9 cellular contexts compared by ENCODE assay signal in genomic region chr10:14583252-14583651, GRCh38.
DNase-seq lines count a peak whose midpoint lies in the region; ATAC-seq, FAIRE-seq and TF ChIP-seq lines count a peak whose summit lies in the region.
"Had no signal": no experiment of that assay in that cellular context is flagged by ENCODE, and none has a peak within 500 bp of the region (broad histone marks: within the 10 kb centered on the region; RNA-seq: fewer than 3 reads in every experiment).

No MANE protein-coding gene starts in this region.

- intact Hi-C loops in activated B cell treated with CpG ODN at 0.5 μM for 24 hours (cut with micrococcal nuclease), result no loop called here
- intact Hi-C loops in pancreas (cut with DNase I), result no loop called here

- no peak overlapping the region for H3K27ac ChIP-seq in pancreas

- POLR2A ChIA-PET in activated B cell treated with CpG ODN at 0.5 μM for 24 hours (lab: Charles Lee), result interaction anchor here (1.0 to 2.1 kb wide), 6 partner anchors 8 to 255 kb away, joined by 3 to 7 read pairs (median 5); partner anchors contain the start of genes CDNF, HSPA14 and MSANTD7

- DNase-seq in activated B cell treated with CpG ODN at 0.5 μM for 24 hours, result no peak
- peak; percentile 75 to 78 for DNase-seq in activated naive CD4-positive, alpha-beta T cell treated with anti-CD3 and anti-CD28 coated beads, Interleukin-2, amount 50 U/mL, for 72 hours (ENCODE audit: low spot score in 2 of 2)
- DNase-seq in stimulated activated CD4-positive, alpha-beta T cell treated with anti-CD3 and anti-CD28 coated beads, TNF-alpha, amount 100 ng/mL, for 24 hours (ENCODE audit: low read depth in 3 of 3), result peak; percentile 51 to 80 (median 57)
- no peak for DNase-seq in T1000 (lab: John Stamatoyannopoulos, UW)
- DNase-seq in pancreas, result no peak

- ATAC-seq in GM19328 (IDR thresholded peaks at IDR 0.05; ENCODE audit: unreplicated experiment) (peak; percentile 54), activated B cell treated with CpG ODN at 0.5 μM for 24 hours (ENCODE audit: low read depth) (peak; percentile 74), pancreas (no peak), HG02759 (IDR thresholded peaks at IDR 0.05; ENCODE audit: unreplicated experiment) (no peak), HG03196 (IDR thresholded peaks at IDR 0.05; ENCODE audit: unreplicated experiment) (no peak)
- ATAC-seq in activated naive CD4-positive, alpha-beta T cell treated with anti-CD3 and anti-CD28 coated beads, Interleukin-2, amount 50 U/mL, for 72 hours, result peak; percentile 78 to 80

- H3K27me3 Mint-ChIP-seq in activated B cell treated with CpG ODN at 0.5 μM for 24 hours, result no peaks in the 10 kb centered on the region

- no peaks in the 10 kb centered on the region for H3K9me3 Mint-ChIP-seq in activated B cell treated with CpG ODN at 0.5 μM for 24 hours
- H3K9me3 Mint-ChIP-seq in activated naive CD4-positive, alpha-beta T cell treated with anti-CD3 and anti-CD28 coated beads, Interleukin-2, amount 50 U/mL, for 72 hours, result no peaks in the 10 kb centered on the region

- peak overlapping the region; percentile 80 for H3K27ac Mint-ChIP-seq in activated B cell treated with CpG ODN at 0.5 μM for 24 hours
- peak overlapping the region; percentile 95 to 99 for H3K27ac Mint-ChIP-seq in activated naive CD4-positive, alpha-beta T cell treated with anti-CD3 and anti-CD28 coated beads, Interleukin-2, amount 50 U/mL, for 72 hours

- peak overlapping the region; percentile 28 for H3K4me3 Mint-ChIP-seq in activated B cell treated with CpG ODN at 0.5 μM for 24 hours

- no peaks in the 10 kb centered on the region for H3K9me3 ChIP-seq in pancreas

- FAIRE-seq in pancreas (lab: Jason Lieb, UNC), result no peak
- FAIRE-seq: islet of Langerhans had no signal

- peaks cover 36 to 61% (median 54%) of the 10 kb centered on the region in 3 donors for H3K4me1 ChIP-seq in pancreas

- no peaks in the 10 kb centered on the region for H3K36me3 ChIP-seq in pancreas

- TF ChIP-seq CTCF in activated B cell treated with CpG ODN at 0.5 μM for 24 hours (IDR thresholded peaks at IDR 0.05) (no peak), pancreas (IDR thresholded peaks at IDR 0.05) (no peak)

- peaks cover 96% of the 10 kb centered on the region for H3K4me1 Mint-ChIP-seq in activated B cell treated with CpG ODN at 0.5 μM for 24 hours

- CTCF ChIA-PET in activated B cell treated with CpG ODN at 0.5 μM for 24 hours (lab: Charles Lee), result interaction anchor here (1.3 kb wide), 1 partner anchor 239 kb away, joined by 3 read pairs; no protein-coding TSS in a partner anchor

- no peak overlapping the region for H3K4me3 ChIP-seq in pancreas

- whole genome bisulfite sequencing in pancreas, 2 donors, result 76 to 78% methylated on average over 11 of the region's 11 CpGs

- H3K36me3 Mint-ChIP-seq in activated B cell treated with CpG ODN at 0.5 μM for 24 hours (ENCODE audit: low read depth), result peaks cover 70% of the 10 kb centered on the region
- peaks cover 5 to 66% of the 10 kb centered on the region in 2 donors for H3K36me3 Mint-ChIP-seq in activated naive CD4-positive, alpha-beta T cell treated with anti-CD3 and anti-CD28 coated beads, Interleukin-2, amount 50 U/mL, for 72 hours

- no peaks in the 10 kb centered on the region for H3K27me3 ChIP-seq in pancreas

Comparison
In these comparisons a context has a peak if more than half of its experiments do, and no peak if none do; other contexts are left out.
1. ATAC-seq: peak in GM19328 (single experiment), activated B cell treated with CpG ODN at 0.5 μM for 24 hours (single experiment) and activated naive CD4-positive, alpha-beta T cell treated with anti-CD3 and anti-CD28 coated beads, Interleukin-2, amount 50 U/mL, for 72 hours (2 of 2); none in pancreas (0 of 4), HG02759 (single experiment) and HG03196 (single experiment).
2. DNase-seq: peak in activated naive CD4-positive, alpha-beta T cell treated with anti-CD3 and anti-CD28 coated beads, Interleukin-2, amount 50 U/mL, for 72 hours (2 of 2) and stimulated activated CD4-positive, alpha-beta T cell treated with anti-CD3 and anti-CD28 coated beads, TNF-alpha, amount 100 ng/mL, for 24 hours (3 of 3); none in activated B cell treated with CpG ODN at 0.5 μM for 24 hours (single experiment), T1000 (single experiment) and pancreas (0 of 6).